ENCODE assay signal across 28 cellular contexts in genomic region chr13:38895075-38895474, GRCh38.
"Had no signal": no experiment of that assay in that cellular context is flagged by ENCODE, and none has a peak within 500 bp of the region (broad histone marks: within the 10 kb centered on the region; RNA-seq: fewer than 3 reads in every experiment).

No MANE protein-coding gene starts in this region.

- H3K4me1 Mint-ChIP-seq: stimulated activated effector memory CD8-positive, alpha-beta T cell treated with anti-CD3 and anti-CD28 coated beads, Interleukin-12 subunit alpha, Interleukin-12 subunit beta, amount 100 ng/mL, for 72 hours; stimulated activated memory B cell treated with anti-CD40 and anti-IgM and Interleukin-4, amounts not matched to agents 10 μg/mL and 1 μg/mL and 100 μg/mL, for 72 hours; stimulated activated naive B cell treated with anti-CD40 and anti-IgM and Interleukin-4, amounts not matched to agents 10 μg/mL and 1 μg/mL and 100 μg/mL, for 72 hours; stimulated activated naive CD8-positive, alpha-beta T cell treated with anti-CD3 and anti-CD28 coated beads, Interleukin-15, amount 100 ng/mL, for 72 hours had no signal

- H3K4me3 Mint-ChIP-seq: stimulated activated effector memory CD8-positive, alpha-beta T cell treated with anti-CD3 and anti-CD28 coated beads, Interleukin-12 subunit alpha, Interleukin-12 subunit beta, amount 100 ng/mL, for 72 hours; stimulated activated memory B cell treated with anti-CD40 and anti-IgM and Interleukin-4, amounts not matched to agents 10 μg/mL and 1 μg/mL and 100 μg/mL, for 72 hours; stimulated activated naive B cell treated with anti-CD40 and anti-IgM and Interleukin-4, amounts not matched to agents 10 μg/mL and 1 μg/mL and 100 μg/mL, for 72 hours; stimulated activated naive CD8-positive, alpha-beta T cell treated with anti-CD3 and anti-CD28 coated beads, Interleukin-15, amount 100 ng/mL, for 72 hours; stimulated activated naive CD8-positive, alpha-beta T cell treated with anti-CD3 and anti-CD28 coated beads, Interleukin-15, Interleukin-2, amounts not matched to agents 100 ng/mL and 50 ng/mL, for 24 hours; type B pancreatic cell had no signal

- H3K27ac ChIP-seq: stomach, suprapubic skin, testis, thoracic aorta, thyroid gland, tibial artery, tibial nerve, transverse colon, upper lobe of left lung, upper lobe of right lung, uterus, vagina had no signal

- H3K4me1 ChIP-seq: stomach, suprapubic skin, testis, thyroid gland, tibial artery, tibial nerve, transverse colon, upper lobe of left lung, upper lobe of right lung, uterus, vagina had no signal

- H3K27ac Mint-ChIP-seq: stimulated activated effector memory CD8-positive, alpha-beta T cell treated with anti-CD3 and anti-CD28 coated beads, Interleukin-12 subunit alpha, Interleukin-12 subunit beta, amount 100 ng/mL, for 72 hours; stimulated activated memory B cell treated with anti-CD40 and anti-IgM and Interleukin-4, amounts not matched to agents 10 μg/mL and 1 μg/mL and 100 μg/mL, for 72 hours; stimulated activated naive CD8-positive, alpha-beta T cell treated with anti-CD3 and anti-CD28 coated beads, Interleukin-15, amount 100 ng/mL, for 72 hours; stimulated activated naive CD8-positive, alpha-beta T cell treated with anti-CD3 and anti-CD28 coated beads, Interleukin-15, Interleukin-2, amounts not matched to agents 100 ng/mL and 50 ng/mL, for 24 hours; type B pancreatic cell had no signal

- H3K27me3 Mint-ChIP-seq: type B pancreatic cell had no signal

- H3K9me3 ChIP-seq: suprapubic skin, testis, thoracic aorta, thyroid gland, transverse colon, upper lobe of left lung, upper lobe of right lung, uterus, vagina had no signal

- H3K9me3 Mint-ChIP-seq: stimulated activated effector memory CD8-positive, alpha-beta T cell treated with anti-CD3 and anti-CD28 coated beads, Interleukin-12 subunit alpha, Interleukin-12 subunit beta, amount 100 ng/mL, for 72 hours; stimulated activated memory B cell treated with anti-CD40 and anti-IgM and Interleukin-4, amounts not matched to agents 10 μg/mL and 1 μg/mL and 100 μg/mL, for 72 hours; stimulated activated naive CD8-positive, alpha-beta T cell treated with anti-CD3 and anti-CD28 coated beads, Interleukin-15, amount 100 ng/mL, for 72 hours; stimulated activated naive CD8-positive, alpha-beta T cell treated with anti-CD3 and anti-CD28 coated beads, Interleukin-15, Interleukin-2, amounts not matched to agents 100 ng/mL and 50 ng/mL, for 24 hours had no signal

- H3K27me3 ChIP-seq: stomach, suprapubic skin, testis, thyroid gland, tibial artery, tibial nerve, transverse colon, upper lobe of left lung, upper lobe of right lung, uterus, vagina had no signal

- H3K4me3 ChIP-seq: stomach, suprapubic skin, testis, thoracic aorta, thyroid gland, tibial artery, tibial nerve, transverse colon, upper lobe of left lung, upper lobe of right lung, uterus, vagina had no signal

- DNase-seq: stimulated activated CD4-positive, alpha-beta T cell treated with anti-CD3 and anti-CD28 coated beads, Interleukin-2, amount 100 ng/mL, for 48 hours; stimulated activated CD4-positive, alpha-beta T cell treated with anti-CD3 and anti-CD28 coated beads, Interleukin-4, amount 100 ng/mL, for 1 hour; stimulated activated CD4-positive, alpha-beta T cell treated with anti-CD3 and anti-CD28 coated beads, Interleukin-4, amount 100 ng/mL, for 24 hours; stimulated activated CD4-positive, alpha-beta T cell treated with anti-CD3 and anti-CD28 coated beads, Interleukin-4, amount 100 ng/mL, for 4 hours; stimulated activated CD8-positive, alpha-beta memory T cell treated with anti-CD3 and anti-CD28 coated beads, Interleukin-4, amount 100 ng/mL, for 48 hours; stimulated activated naive B cell treated with anti-CD40 and anti-IgM and Interleukin-4, amounts not matched to agents 10 μg/mL and 1 μg/mL and 100 μg/mL, for 72 hours; stimulated activated naive CD4-positive, alpha-beta T cell; stimulated activated naive CD4-positive, alpha-beta T cell treated with Interleukin-2 at 50 U/mL for 16 hours; stimulated activated naive CD8-positive, alpha-beta T cell treated with anti-CD3 and anti-CD28 coated beads, Interleukin-15, amount 100 ng/mL, for 72 hours; stimulated activated naive CD8-positive, alpha-beta T cell treated with anti-CD3 and anti-CD28 coated beads, Interleukin-15, Interleukin-2, amounts not matched to agents 100 U/mL and 50 U/mL, for 24 hours; stomach; substantia nigra; testis; thyroid gland; tibial artery; transverse colon; trophoblast cell; upper lobe of left lung; upper lobe of right lung; uterus had no signal

- H3K36me3 Mint-ChIP-seq: stimulated activated effector memory CD8-positive, alpha-beta T cell treated with anti-CD3 and anti-CD28 coated beads, Interleukin-12 subunit alpha, Interleukin-12 subunit beta, amount 100 ng/mL, for 72 hours; stimulated activated memory B cell treated with anti-CD40 and anti-IgM and Interleukin-4, amounts not matched to agents 10 μg/mL and 1 μg/mL and 100 μg/mL, for 72 hours; stimulated activated naive B cell treated with anti-CD40 and anti-IgM and Interleukin-4, amounts not matched to agents 10 μg/mL and 1 μg/mL and 100 μg/mL, for 72 hours; type B pancreatic cell had no signal

- H3K36me3 ChIP-seq: stomach, suprapubic skin, thoracic aorta, thyroid gland, tibial artery, tibial nerve, transverse colon, upper lobe of left lung, upper lobe of right lung, uterus, vagina had no signal

- ATAC-seq: stimulated activated memory B cell treated with anti-CD40 and anti-IgM and Interleukin-4, amounts not matched to agents 10 μg/mL and 1 μg/mL and 100 μg/mL, for 72 hours; stimulated activated naive B cell treated with anti-CD40 and anti-IgM and Interleukin-4, amounts not matched to agents 10 μg/mL and 1 μg/mL and 100 μg/mL, for 72 hours; stimulated activated naive CD8-positive, alpha-beta T cell treated with anti-CD3 and anti-CD28 coated beads, Interleukin-15, Interleukin-2, amounts not matched to agents 100 U/mL and 50 U/mL, for 24 hours; upper lobe of right lung had no signal
